Comparison of ENCODE assay signal across 29 cellular contexts in the genomic region with DNA sequence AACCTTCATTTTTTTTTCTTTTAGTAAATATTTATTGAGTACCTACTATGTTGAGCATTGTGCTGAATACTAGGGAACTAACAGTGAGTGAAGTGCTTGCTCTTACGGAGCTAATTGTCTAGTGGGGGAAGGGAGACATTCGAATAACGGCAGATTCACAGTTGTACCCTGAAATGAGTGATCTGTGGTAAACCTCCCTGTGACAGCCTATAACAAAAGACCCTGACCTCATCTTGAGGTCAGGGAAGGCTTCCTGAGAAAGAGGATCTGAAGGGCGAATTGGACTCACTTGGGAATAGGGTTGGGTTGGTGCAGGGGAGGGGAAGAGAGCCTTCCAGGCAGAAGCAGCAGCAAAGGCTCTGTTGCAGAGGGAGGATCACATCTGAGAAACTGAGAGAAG.
"Had no signal": no experiment of that assay in that cellular context is flagged by ENCODE, and none has a peak within 500 bp of the region (broad histone marks: within the 10 kb centered on the region; RNA-seq: fewer than 3 reads in every experiment).

No MANE protein-coding gene starts in this region.

- H3K36me3 ChIP-seq: brain microvascular endothelial cell had no signal

- H3K27ac Mint-ChIP-seq: activated naive CD4-positive, alpha-beta T cell treated with anti-CD3 and anti-CD28 coated beads for 36 hours; activated naive CD8-positive, alpha-beta T cell treated with anti-CD3 and anti-CD28 coated beads, Interleukin-2, amount 10 ng/mL, durations not matched to agents 7 days and 5 days; activated T-helper 1 cell treated with anti-CD3 and anti-CD28 coated beads, Interleukin-12 subunit alpha, Interleukin-12 subunit beta, Interleukin-2, Interleukin-4 antibody, amounts not matched to agents 30 ng/mL and 10 ng/mL and 1 ng/mL, durations not matched to agents 14 hours and 24 hours and 36 hours had no signal

- H3K27ac ChIP-seq: brain microvascular endothelial cell, gastroesophageal sphincter, pancreas, psoas muscle, sigmoid colon, testis, transverse colon had no signal

- H3K4me3 ChIP-seq: gastroesophageal sphincter, pancreas, psoas muscle, sigmoid colon, testis, transverse colon had no signal

- ATAC-seq: activated CD4-positive, CD25-positive, alpha-beta regulatory T cell treated with anti-CD3 and anti-CD28 coated beads, Interleukin-2, amount 50 U/mL, for 24 hours; gastroesophageal sphincter; left cardiac atrium; left ventricle myocardium superior; naive thymus-derived CD4-positive, alpha-beta T cell; pancreas; psoas muscle; stimulated activated naive CD8-positive, alpha-beta T cell treated with anti-CD3 and anti-CD28 coated beads, Interleukin-15, Interleukin-2, amounts not matched to agents 100 U/mL and 50 U/mL, for 24 hours had no signal

- H3K27me3 Mint-ChIP-seq: activated naive CD8-positive, alpha-beta T cell treated with anti-CD3 and anti-CD28 coated beads, Interleukin-2, amount 10 ng/mL, durations not matched to agents 7 days and 5 days; naive thymus-derived CD4-positive, alpha-beta T cell had no signal

- H3K9me3 Mint-ChIP-seq: activated naive CD4-positive, alpha-beta T cell treated with anti-CD3 and anti-CD28 coated beads for 36 hours; activated naive CD8-positive, alpha-beta T cell treated with anti-CD3 and anti-CD28 coated beads, Interleukin-2, amount 10 ng/mL, durations not matched to agents 7 days and 5 days; activated T-helper 1 cell treated with anti-CD3 and anti-CD28 coated beads, Interleukin-12 subunit alpha, Interleukin-12 subunit beta, Interleukin-2, Interleukin-4 antibody, amounts not matched to agents 30 ng/mL and 10 ng/mL and 1 ng/mL, durations not matched to agents 14 hours and 24 hours and 36 hours; naive thymus-derived CD4-positive, alpha-beta T cell had no signal

- H3K4me3 Mint-ChIP-seq: activated naive CD4-positive, alpha-beta T cell treated with anti-CD3 and anti-CD28 coated beads for 36 hours; activated naive CD8-positive, alpha-beta T cell treated with anti-CD3 and anti-CD28 coated beads, Interleukin-2, amount 10 ng/mL, durations not matched to agents 7 days and 5 days; activated T-helper 1 cell treated with anti-CD3 and anti-CD28 coated beads, Interleukin-12 subunit alpha, Interleukin-12 subunit beta, Interleukin-2, Interleukin-4 antibody, amounts not matched to agents 30 ng/mL and 10 ng/mL and 1 ng/mL, durations not matched to agents 14 hours and 24 hours and 36 hours; naive thymus-derived CD4-positive, alpha-beta T cell had no signal

- H3K27me3 ChIP-seq: brain microvascular endothelial cell, gastroesophageal sphincter, pancreas, sigmoid colon, testis, transverse colon had no signal

- H3K4me1 ChIP-seq: gastroesophageal sphincter, pancreas, psoas muscle, sigmoid colon, testis had no signal

- H3K9me3 ChIP-seq: gastroesophageal sphincter, pancreas, psoas muscle, sigmoid colon, testis, transverse colon had no signal

- FAIRE-seq: astrocyte, endothelial cell of umbilical vein, keratinocyte, pancreas, small intestine, urothelium cell line had no signal

- DNase-seq: activated CD4-positive, alpha-beta T cell treated with anti-CD3 and anti-CD28 coated beads for 48 hours; activated CD4-positive, alpha-beta T cell treated with anti-CD3 and anti-CD28 coated beads, Interleukin-2, amount 50 U/mL, for 48 hours; activated CD8-positive, alpha-beta memory T cell treated with anti-CD3 and anti-CD28 coated beads, Interleukin-2, amount 50 U/mL, for 4 hours; activated effector memory CD4-positive, alpha-beta T cell treated with anti-CD3 and anti-CD28 coated beads, Interleukin-2, amount 50 U/mL, for 16 hours; activated naive CD4-positive, alpha-beta T cell treated with anti-CD3 and anti-CD28 coated beads for 36 hours; activated naive CD8-positive, alpha-beta T cell treated with anti-CD3 and anti-CD28 coated beads, Interleukin-2, amount 10 ng/mL, durations not matched to agents 7 days and 5 days; activated T-cell treated with anti-CD3 and anti-CD28 coated beads, Interleukin-2, amount 50 U/mL, for 1 hour; brain microvascular endothelial cell; cortex of kidney; hippocampal formation; left cardiac atrium; left ventricle myocardium superior; naive thymus-derived CD4-positive, alpha-beta T cell; nucleus accumbens; pancreas; psoas muscle; sigmoid colon; small intestine; stimulated activated CD4-positive, alpha-beta T cell treated with anti-CD3 and anti-CD28 coated beads, Interleukin-1b, Interleukin-23, amount 100 ng/mL, for 48 hours; stimulated activated naive CD8-positive, alpha-beta T cell treated with anti-CD3 and anti-CD28 coated beads, Interleukin-15, Interleukin-2, amounts not matched to agents 100 U/mL and 50 U/mL, for 24 hours; testis; transverse colon had no signal
